In genomic region chr2:54365661-54366060, GRCh38 we compare ENCODE assay signal across 32 cellular contexts.
"Had no signal": no experiment of that assay in that cellular context is flagged by ENCODE, and none has a peak within 500 bp of the region (broad histone marks: within the 10 kb centered on the region; RNA-seq: fewer than 3 reads in every experiment).

No MANE protein-coding gene starts in this region.

- H3K27ac ChIP-seq: adrenal gland, ascending aorta, body of pancreas, brain microvascular endothelial cell, breast epithelium, cardiac muscle cell had no signal

- H3K9me3 ChIP-seq: body of pancreas had no signal

- DNase-seq: activated effector memory CD4-positive, alpha-beta T cell treated with anti-CD3 and anti-CD28 coated beads, Interleukin-2, amount 50 U/mL, for 16 hours; activated effector memory CD4-positive, alpha-beta T cell treated with Interleukin-2 at 50 U/mL for 16 hours; activated gamma-delta T cell; activated gamma-delta T cell treated with Interleukin-2 at 50 U/mL for 16 hours; activated naive CD4-positive, alpha-beta T cell; activated naive CD4-positive, alpha-beta T cell treated with anti-CD3 and anti-CD28 coated beads for 36 hours; activated naive CD4-positive, alpha-beta T cell treated with anti-CD3 and anti-CD28 coated beads, Interleukin-2, amount 10 ng/mL, durations not matched to agents 7 days and 5 days; activated naive CD4-positive, alpha-beta T cell treated with anti-CD3 and anti-CD28 coated beads, Interleukin-2, amount 50 U/mL, for 16 hours; activated naive CD4-positive, alpha-beta T cell treated with Interleukin-2 at 50 U/mL for 16 hours; activated naive CD8-positive, alpha-beta T cell treated with anti-CD3 and anti-CD28 coated beads for 36 hours; activated naive CD8-positive, alpha-beta T cell treated with anti-CD3 and anti-CD28 coated beads, Interleukin-2, amount 10 ng/mL, durations not matched to agents 7 days and 5 days; activated naive CD8-positive, alpha-beta T cell treated with anti-CD3 and anti-CD28 coated beads, Interleukin-2, amount 50 U/mL, for 24 hours; activated T-cell treated with anti-CD3 and anti-CD28 coated beads, Interleukin-2, amount 50 U/mL, for 1 hour; activated T-cell treated with anti-CD3 and anti-CD28 coated beads, Interleukin-2, amount 50 U/mL, for 24 hours; activated T-cell treated with anti-CD3 and anti-CD28 coated beads, Interleukin-2, amount 50 U/mL, for 4 hours; activated T-cell treated with anti-CD3 and anti-CD28 coated beads, Interleukin-2, amount 50 U/mL, for 48 hours; activated T-cell treated with anti-CD3 and anti-CD28 coated beads, Interleukin-2, amount 50 U/mL, for 72 hours; adrenal gland; amniotic stem cell; amygdala; anterior cingulate cortex; aorta; body of pancreas; brain microvascular endothelial cell; caudate nucleus; central memory CD4-positive, alpha-beta T cell; cerebellar nuclear complex had no signal

- H3K36me3 ChIP-seq: adrenal gland, ascending aorta, brain microvascular endothelial cell, breast epithelium, cardiac muscle cell had no signal

- H3K27me3 ChIP-seq: adrenal gland, ascending aorta, body of pancreas, brain microvascular endothelial cell, breast epithelium, cardiac muscle cell had no signal

- ATAC-seq: activated naive CD4-positive, alpha-beta T cell treated with anti-CD3 and anti-CD28 coated beads, Interleukin-2, amount 50 U/mL, for 72 hours; activated naive CD8-positive, alpha-beta T cell treated with anti-CD3 and anti-CD28 coated beads, Interleukin-2, amount 50 U/mL, for 24 hours; activated T-cell treated with anti-CD3 and anti-CD28 coated beads, Interleukin-2, amount 50 U/mL, for 4 hours; activated T-cell treated with anti-CD3 and anti-CD28 coated beads, Interleukin-2, amount 50 U/mL, for 72 hours; activated T-helper 17 cell treated with anti-CD3 and anti-CD28 coated beads, Interleukin-2, amount 50 U/mL, for 72 hours; body of pancreas had no signal

- H3K4me3 ChIP-seq: adrenal gland, ascending aorta, body of pancreas, breast epithelium, cardiac muscle cell had no signal

- H3K4me1 ChIP-seq: body of pancreas, breast epithelium had no signal
